ENCODE assay signal across 13 cellular contexts in genomic region chr11:75793966-75794365, GRCh38.
"Had no signal": no experiment of that assay in that cellular context is flagged by ENCODE, and none has a peak within 500 bp of the region (broad histone marks: within the 10 kb centered on the region; RNA-seq: fewer than 3 reads in every experiment).

No MANE protein-coding gene starts in this region.

- H3K9me3 ChIP-seq: sigmoid colon, suprapubic skin, upper lobe of left lung had no signal

- H3K4me1 ChIP-seq: sigmoid colon, suprapubic skin, upper lobe of left lung had no signal

- H3K27ac ChIP-seq: sigmoid colon, suprapubic skin, upper lobe of left lung had no signal

- H3K4me3 ChIP-seq: lung, sigmoid colon, suprapubic skin, upper lobe of left lung had no signal

- DNase-seq: activated B cell treated with CpG ODN at 0.5 μM for 24 hours; activated CD4-positive, alpha-beta T cell treated with anti-CD3 and anti-CD28 coated beads, Interleukin-2, amount 10 ng/mL, durations not matched to agents 24 days and 14 days; activated CD8-positive, alpha-beta memory T cell treated with anti-CD3 and anti-CD28 coated beads for 24 hours; activated naive CD4-positive, alpha-beta T cell treated with Interleukin-2 at 50 U/mL for 16 hours; activated naive CD8-positive, alpha-beta T cell treated with anti-CD3 and anti-CD28 coated beads, Interleukin-2, amount 50 U/mL, for 24 hours; hippocampal formation; naive B cell; sigmoid colon; stimulated activated CD4-positive, alpha-beta T cell treated with anti-CD3 and anti-CD28 coated beads, Interleukin-2, amount 100 ng/mL, for 24 hours; stimulated activated naive CD4-positive, alpha-beta T cell; upper lobe of left lung had no signal

- H3K27me3 ChIP-seq: sigmoid colon, suprapubic skin, upper lobe of left lung had no signal

- H3K36me3 ChIP-seq: sigmoid colon, suprapubic skin, upper lobe of left lung had no signal
